In the genomic region with DNA sequence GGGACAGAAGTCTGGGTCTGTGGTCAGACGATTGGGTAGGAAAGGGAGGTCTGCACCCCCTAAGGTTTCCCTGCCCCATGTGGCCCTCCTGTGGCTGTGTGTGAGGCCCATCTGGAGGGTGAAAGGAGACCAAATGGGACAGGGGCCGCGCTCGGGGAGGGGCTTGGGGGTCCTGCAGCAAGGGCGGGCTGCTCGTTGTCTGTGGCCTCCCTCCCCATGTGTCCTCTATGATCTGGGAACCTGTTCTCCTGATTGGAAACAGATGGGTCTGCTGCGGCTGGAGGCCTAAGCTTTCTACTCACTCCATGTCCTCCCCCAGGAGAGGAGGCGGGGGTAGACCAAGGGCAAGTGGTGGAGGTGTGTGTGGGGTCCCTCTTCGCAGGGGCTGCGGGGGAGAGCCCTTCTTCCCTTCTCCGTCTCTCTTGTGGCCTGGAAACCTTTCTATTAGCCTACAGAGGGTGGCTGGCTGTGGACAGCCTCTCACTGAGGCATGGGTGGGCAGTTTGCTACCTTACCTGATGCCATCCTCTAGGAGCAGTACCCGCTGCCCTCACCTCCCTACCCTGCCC, we compare ENCODE assay signal across 1 cellular context.
TF ChIP-seq lines count a peak whose summit lies in the region.

No MANE protein-coding gene starts in this region.

TF ChIP-seq in SK-N-SH, 30 proteins besides CTCF, POLR2A, EP300 and RAD21 (continued from another document):
- TF ChIP-seq SIN3A (IDR thresholded peaks at IDR 0.05; ENCODE audit: borderline replicate concordance, low read depth, low read length): no peak
- TF ChIP-seq, protein P1, sequence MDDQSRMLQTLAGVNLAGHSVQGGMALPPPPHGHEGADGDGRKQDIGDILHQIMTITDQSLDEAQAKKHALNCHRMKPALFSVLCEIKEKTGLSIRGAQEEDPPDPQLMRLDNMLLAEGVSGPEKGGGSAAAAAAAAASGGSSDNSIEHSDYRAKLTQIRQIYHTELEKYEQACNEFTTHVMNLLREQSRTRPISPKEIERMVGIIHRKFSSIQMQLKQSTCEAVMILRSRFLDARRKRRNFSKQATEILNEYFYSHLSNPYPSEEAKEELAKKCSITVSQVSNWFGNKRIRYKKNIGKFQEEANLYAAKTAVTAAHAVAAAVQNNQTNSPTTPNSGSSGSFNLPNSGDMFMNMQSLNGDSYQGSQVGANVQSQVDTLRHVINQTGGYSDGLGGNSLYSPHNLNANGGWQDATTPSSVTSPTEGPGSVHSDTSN (IDR thresholded peaks at IDR 0.05): 0 out of 2 replicates have a peak, but pooled peaks have one; percentile 17
